ENCODE assay signal across 14 cellular contexts in genomic region chr20:45685896-45686295, GRCh38. TPM values are rescaled to one million over a fixed set of nuclear protein-coding genes. Genes with fewer than 3 reads are reported as not detected.
DNase-seq lines count a peak whose midpoint lies in the region; ATAC-seq and TF ChIP-seq lines count a peak whose summit lies in the region.
"Had no signal": no experiment of that assay in that cellular context is flagged by ENCODE, and none has a peak within 500 bp of the region (broad histone marks: within the 10 kb centered on the region; RNA-seq: fewer than 3 reads in every experiment).

No MANE protein-coding gene starts in this region.

- ATAC-seq in HG02870 (IDR thresholded peaks at IDR 0.05; ENCODE audit: unreplicated experiment) (no peak), GM19455 (IDR thresholded peaks at IDR 0.05; ENCODE audit: unreplicated experiment) (no peak)
- ATAC-seq: naive thymus-derived CD8-positive, alpha-beta T cell had no signal

- no peak overlapping the region for H3K4me3 ChIP-seq in epithelial cell of proximal tubule (ENCODE audit: low read depth, low read length)

- TF ChIP-seq CTCF in epithelial cell of proximal tubule (conservative IDR thresholded peaks at IDR 0.05; ENCODE audit: low read depth, low read length): peak; percentile 40
- TF ChIP-seq CTCF in neural crest cell (conservative IDR thresholded peaks at IDR 0.05): peak; percentile 35

- no peak overlapping the region for H3K27ac Mint-ChIP-seq in neural crest cell (ENCODE audit: unreplicated experiment)
- H3K27ac Mint-ChIP-seq: naive thymus-derived CD8-positive, alpha-beta T cell had no signal

- H3K4me1 Mint-ChIP-seq in neural crest cell: no peaks in the 10 kb centered on the region
- H3K4me1 Mint-ChIP-seq: naive thymus-derived CD8-positive, alpha-beta T cell had no signal

- peaks cover 5% of the 10 kb centered on the region for H3K9me3 Mint-ChIP-seq in neural crest cell

- peak; percentile 41 for DNase-seq in ELF-1 (ENCODE audit: low read depth, low spot score)
- peak; percentile 11 for DNase-seq in HuH-7 (ENCODE audit: low spot score)
- no peak for DNase-seq in epithelial cell of proximal tubule (ENCODE audit: low read depth)
- no peak for DNase-seq in neural crest cell (ENCODE audit: low read depth, low spot score)
- DNase-seq in inferior parietal cortex (ENCODE audit: extremely low spot score): no peak
- no peak for DNase-seq in NCI-H1417 treated with DMSO at 0.1 percent for 48 hours (lab: John Stamatoyannopoulos, UW)
- DNase-seq: effector CD4-positive, alpha-beta T cell; naive thymus-derived CD8-positive, alpha-beta T cell; NCI-H748 treated with DMSO at 0.1 percent for 48 hours had no signal

- H3K4me3 Mint-ChIP-seq in neural crest cell: no peak overlapping the region
- H3K4me3 Mint-ChIP-seq: naive thymus-derived CD8-positive, alpha-beta T cell had no signal

- H3K27me3 Mint-ChIP-seq in neural crest cell (ENCODE audit: low read depth): peaks cover 26% of the 10 kb centered on the region

- H3K36me3 Mint-ChIP-seq in neural crest cell (ENCODE audit: low read depth): no peaks in the 10 kb centered on the region
- H3K36me3 Mint-ChIP-seq: naive thymus-derived CD8-positive, alpha-beta T cell had no signal

RNA-seq across cellular contexts. Expression of gene WFDC11, which starts 15.9 kb away (rescaled TPM):
- total RNA-seq in epithelial cell of proximal tubule (not detected in 2 replicates), neural crest cell (not detected in 2 replicates)
- total RNA-seq: activated CD8-positive, alpha-beta memory T cell treated with anti-CD3 and anti-CD28 coated beads for 36 hours; M059J; naive thymus-derived CD8-positive, alpha-beta T cell; T-helper 1 cell treated with Interleukin-12 subunit alpha and Interleukin-12 subunit beta and Interleukin-4 antibody, amounts not matched to agents 30 ng/mL and 1 ng/mL, for 36 hours had no signal

RNA-seq across cellular contexts. Expression of gene WFDC13, which starts 15.9 kb away (rescaled TPM):
- not detected in 2 replicates for total RNA-seq in epithelial cell of proximal tubule
- not detected in 2 replicates for total RNA-seq in neural crest cell
- total RNA-seq: activated CD8-positive, alpha-beta memory T cell treated with anti-CD3 and anti-CD28 coated beads for 36 hours; M059J; naive thymus-derived CD8-positive, alpha-beta T cell; T-helper 1 cell treated with Interleukin-12 subunit alpha and Interleukin-12 subunit beta and Interleukin-4 antibody, amounts not matched to agents 30 ng/mL and 1 ng/mL, for 36 hours had no signal

RNA-seq across cellular contexts. Expression of gene WFDC10B, which starts 18.9 kb away (rescaled TPM):
- total RNA-seq in epithelial cell of proximal tubule (not detected in 2 replicates), neural crest cell (not detected in 2 replicates)
- total RNA-seq: activated CD8-positive, alpha-beta memory T cell treated with anti-CD3 and anti-CD28 coated beads for 36 hours; M059J; naive thymus-derived CD8-positive, alpha-beta T cell; T-helper 1 cell treated with Interleukin-12 subunit alpha and Interleukin-12 subunit beta and Interleukin-4 antibody, amounts not matched to agents 30 ng/mL and 1 ng/mL, for 36 hours had no signal

RNA-seq across cellular contexts. Expression of gene SPINT4, which starts 36.3 kb away (rescaled TPM):
- total RNA-seq in epithelial cell of proximal tubule (not detected in 2 replicates), neural crest cell (not detected in 2 replicates)
- total RNA-seq: activated CD8-positive, alpha-beta memory T cell treated with anti-CD3 and anti-CD28 coated beads for 36 hours; M059J; naive thymus-derived CD8-positive, alpha-beta T cell; T-helper 1 cell treated with Interleukin-12 subunit alpha and Interleukin-12 subunit beta and Interleukin-4 antibody, amounts not matched to agents 30 ng/mL and 1 ng/mL, for 36 hours had no signal

RNA-seq across cellular contexts. Expression of gene WFDC9, which starts 54.8 kb away (rescaled TPM):
- total RNA-seq in epithelial cell of proximal tubule (not detected in 2 replicates), neural crest cell (not detected in 2 replicates)
- total RNA-seq: activated CD8-positive, alpha-beta memory T cell treated with anti-CD3 and anti-CD28 coated beads for 36 hours; M059J; naive thymus-derived CD8-positive, alpha-beta T cell; T-helper 1 cell treated with Interleukin-12 subunit alpha and Interleukin-12 subunit beta and Interleukin-4 antibody, amounts not matched to agents 30 ng/mL and 1 ng/mL, for 36 hours had no signal

Comparison
In these comparisons a context has a peak if more than half of its experiments do, and no peak if none do; other contexts are left out.
1. DNase-seq: peak in ELF-1 (single experiment) and HuH-7 (single experiment); none in epithelial cell of proximal tubule (single experiment), neural crest cell (single experiment), inferior parietal cortex (single experiment) and NCI-H1417 treated with DMSO at 0.1 percent for 48 hours (single experiment).